In the genomic region with DNA sequence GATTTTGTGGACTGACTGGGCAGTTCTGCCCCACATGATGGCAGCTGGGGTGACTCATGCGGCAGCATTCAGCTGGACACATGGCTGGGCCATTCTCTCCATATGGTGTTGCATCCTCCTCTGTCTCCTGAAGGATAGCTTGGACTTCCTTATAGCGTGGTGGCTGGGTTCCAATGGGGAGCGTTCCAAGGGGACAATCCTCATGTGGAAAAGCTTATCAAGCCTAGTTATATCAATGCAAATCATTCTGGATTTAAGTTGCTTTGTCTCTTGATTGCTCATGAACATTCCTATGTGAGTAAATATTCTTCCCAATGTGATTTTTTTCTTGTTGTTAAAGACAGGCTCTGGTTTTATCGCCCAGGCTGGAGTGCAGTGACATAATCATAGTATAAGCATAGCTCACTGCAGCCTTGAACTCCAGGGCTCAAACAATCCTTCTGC, we compare ENCODE assay signal across 1 cellular context.
A peak's percentile ranks its signal among the peaks of the same experiment; 100 is the strongest.
TF ChIP-seq lines count a peak whose summit lies in the region.

No MANE protein-coding gene starts in this region.

TF ChIP-seq in HepG2, 621 proteins besides CTCF, POLR2A, EP300 and RAD21:
- TF ChIP-seq, protein P1, sequence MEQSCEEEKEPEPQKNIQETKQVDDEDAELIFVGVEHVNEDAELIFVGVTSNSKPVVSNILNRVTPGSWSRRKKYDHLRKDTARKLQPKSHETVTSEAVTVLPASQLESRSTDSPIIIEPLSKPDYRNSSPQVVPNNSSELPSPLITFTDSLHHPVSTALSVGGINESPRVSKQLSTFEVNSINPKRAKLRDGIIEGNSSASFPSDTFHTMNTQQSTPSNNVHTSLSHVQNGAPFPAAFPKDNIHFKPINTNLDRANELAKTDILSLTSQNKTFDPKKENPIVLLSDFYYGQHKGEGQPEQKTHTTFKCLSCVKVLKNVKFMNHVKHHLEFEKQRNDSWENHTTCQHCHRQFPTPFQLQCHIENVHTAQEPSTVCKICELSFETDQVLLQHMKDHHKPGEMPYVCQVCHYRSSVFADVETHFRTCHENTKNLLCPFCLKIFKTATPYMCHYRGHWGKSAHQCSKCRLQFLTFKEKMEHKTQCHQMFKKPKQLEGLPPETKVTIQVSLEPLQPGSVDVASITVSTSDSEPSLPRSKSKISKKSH (CRISPR knock-in tag; IDR thresholded peaks at IDR 0.05; ENCODE audit: borderline replicate concordance): no peak
- TF ChIP-seq ZBTB42 (CRISPR knock-in tag; IDR thresholded peaks at IDR 0.05) (no peak), ZNF33A (CRISPR knock-in tag; IDR thresholded peaks at IDR 0.05; ENCODE audit: borderline replicate concordance) (no peak), FOSL2 (CRISPR knock-in tag; IDR thresholded peaks at IDR 0.05) (peak; percentile 49), HNF1B (CRISPR knock-in tag; IDR thresholded peaks at IDR 0.05) (no peak), IKZF4 (CRISPR knock-in tag; IDR thresholded peaks at IDR 0.05; ENCODE audit: borderline replicate concordance, low read depth, not compliant biosample characterization) (no peak)
